In the genomic region with DNA sequence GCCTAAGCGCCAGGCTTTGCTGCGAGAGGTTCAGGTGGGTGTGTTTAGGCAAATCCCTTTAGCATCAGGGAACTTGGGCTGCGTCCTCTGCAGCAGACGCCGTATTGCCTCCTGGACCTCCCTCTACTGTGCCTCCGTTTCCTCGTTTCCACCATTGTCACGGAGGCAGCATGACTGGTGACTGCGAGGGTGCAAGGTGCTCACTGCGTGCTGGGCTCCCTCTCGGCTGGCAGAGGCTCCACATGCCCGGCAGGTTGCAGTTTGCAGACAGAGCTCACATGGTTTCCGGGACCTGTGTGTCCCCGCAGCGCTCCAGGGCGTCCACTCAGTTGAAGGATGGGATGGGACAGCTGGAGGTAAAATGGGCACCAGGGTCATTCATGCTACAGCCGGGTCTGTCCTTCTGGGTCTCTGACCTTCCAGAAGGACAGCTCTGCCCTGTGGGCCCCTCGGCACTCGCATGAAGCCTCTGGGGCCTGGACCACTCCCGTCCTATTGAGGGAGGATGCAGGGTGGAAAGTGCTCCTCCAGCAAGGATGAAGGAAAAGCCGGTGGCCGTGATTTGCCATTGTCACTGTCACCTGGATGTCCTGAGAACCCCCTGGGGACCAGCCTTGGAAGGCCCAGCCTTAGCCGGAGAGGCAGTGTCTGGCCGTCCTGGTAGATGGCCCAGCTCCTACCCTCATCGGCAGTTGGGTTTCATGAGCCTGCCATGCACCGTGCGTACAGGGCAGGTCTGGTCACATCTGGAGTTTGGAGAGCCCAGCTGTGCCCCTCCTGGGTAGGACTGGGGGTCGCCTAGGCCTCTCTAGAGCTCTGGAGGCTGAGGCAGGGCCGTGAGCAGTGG, we compare ENCODE assay signal across 23 cellular contexts.
A peak's percentile ranks its signal among the peaks of the same experiment; 100 is the strongest.
DNase-seq lines count a peak whose midpoint lies in the region; ATAC-seq and TF ChIP-seq lines count a peak whose summit lies in the region.
"Had no signal": no experiment of that assay in that cellular context is flagged by ENCODE, and none has a peak within 500 bp of the region (broad histone marks: within the 10 kb centered on the region; RNA-seq: fewer than 3 reads in every experiment).

No MANE protein-coding gene starts in this region.

- H4K20me1 ChIP-seq in osteoblast (ENCODE audit: insufficient read depth, low read length), result no peaks in the 10 kb centered on the region

- no peak for TF ChIP-seq POLR2A in heart left ventricle (IDR thresholded peaks at IDR 0.05)

- intact Hi-C loops in natural killer cell (cut with micrococcal nuclease) (no loop called here), heart left ventricle (cut with DNase I) (no loop called here)

- peaks cover 10% of the 10 kb centered on the region for H3K9me3 Mint-ChIP-seq in natural killer cell treated with Interleukin-12 subunit alpha and Interleukin-12 subunit beta and Interleukin-15 and Interleukin-18, amount 100 ng/mL, for 72 hours
- H3K9me3 Mint-ChIP-seq in natural killer cell, result peaks cover 0 to 4% of the 10 kb centered on the region in 2 donors
- H3K9me3 Mint-ChIP-seq: immature natural killer cell had no signal

- H2BK12ac ChIP-seq in trophoblast cell (ENCODE audit: low read length), result no peak overlapping the region

- H2AFZ ChIP-seq in osteoblast (ENCODE audit: low read length), result no peak overlapping the region
- H2AFZ ChIP-seq in trophoblast cell (ENCODE audit: insufficient read depth, low read length, poor library complexity), result no peak overlapping the region

- H3K4me1 ChIP-seq in heart left ventricle, result no peaks in the 10 kb centered on the region
- H3K4me1 ChIP-seq in osteoblast (ENCODE audit: insufficient read depth, low read length), result no peaks in the 10 kb centered on the region
- H3K4me1 ChIP-seq in trophoblast cell (ENCODE audit: control insufficient read depth in 1 of 2, insufficient read depth in 2 of 2, low read length in 2 of 2), result no peaks in the 10 kb centered on the region

- H3K36me3 Mint-ChIP-seq in natural killer cell treated with Interleukin-12 subunit alpha and Interleukin-12 subunit beta and Interleukin-15 and Interleukin-18, amount 100 ng/mL, for 72 hours, result no peaks in the 10 kb centered on the region
- no peaks in the 10 kb centered on the region for H3K36me3 Mint-ChIP-seq in natural killer cell
- H3K36me3 Mint-ChIP-seq: brain; immature natural killer cell; stimulated activated naive B cell treated with anti-CD40 and anti-IgM and Interleukin-4, amounts not matched to agents 10 μg/mL and 1 μg/mL and 100 μg/mL, for 72 hours had no signal

- no peak overlapping the region for H3K18ac ChIP-seq in trophoblast cell (ENCODE audit: low read length)

- H3K27ac ChIP-seq in heart left ventricle, result no peak overlapping the region
- no peak overlapping the region for H3K27ac ChIP-seq in osteoblast (ENCODE audit: low read depth, low read length)
- H3K27ac ChIP-seq in trophoblast cell (ENCODE audit: low read depth, low read length), result no peak overlapping the region
- H3K27ac ChIP-seq: C4-2B, neutrophil, RWPE1 had no signal

- H4K8ac ChIP-seq in trophoblast cell (ENCODE audit: low read depth, low read length), result no peak overlapping the region

- no peak for TF ChIP-seq CTCF in natural killer cell (IDR thresholded peaks at IDR 0.05)
- no peak for TF ChIP-seq CTCF in heart left ventricle (IDR thresholded peaks at IDR 0.05)
- no peak for TF ChIP-seq CTCF in osteoblast (IDR thresholded peaks at IDR 0.05; ENCODE audit: extremely low read depth, low read depth, low read length)

- H3K4me3 ChIP-seq in heart left ventricle (no peak overlapping the region), osteoblast (ENCODE audit: insufficient read depth, low read length) (no peak overlapping the region), trophoblast cell (ENCODE audit: low read depth, low read length) (no peak overlapping the region)

- 65 to 91% (median 77%) methylated on average over 22 to 29 of the region's 29 CpGs for WGBS in heart left ventricle, 4 donors
- no CpG with 5 or more reads among the region's 29 CpGs for WGBS in trophoblast cell (ENCODE audit: extremely low coverage, insufficient coverage, insufficient read length)

- peak; percentile 16 for DNase-seq in natural killer cell treated with Interleukin-12 subunit alpha and Interleukin-12 subunit beta and Interleukin-15 and Interleukin-18, amount 100 ng/mL, for 72 hours (ENCODE audit: low spot score)
- DNase-seq in natural killer cell, result no peak
- DNase-seq in heart left ventricle, result peak in 3 of 5 donors; percentile 7 to 51 (median 18)
- DNase-seq in osteoblast (ENCODE audit: insufficient read length, low spot score, missing footprints), result peak; percentile 58
- DNase-seq in activated CD4-positive, alpha-beta T cell treated with anti-CD3 and anti-CD28 coated beads for 48 hours, result no peak
- no peak for DNase-seq in NK-92 treated with Interleukin-12 subunit alpha and Interleukin-12 subunit beta, amount 100 ng/mL, for 24 hours (lab: John Stamatoyannopoulos, UW)
- no peak for DNase-seq in foreskin melanocyte
- DNase-seq in trophoblast cell, result no peak
- DNase-seq: activated CD4-positive, alpha-beta T cell treated with anti-CD3 and anti-CD28 coated beads, Interleukin-2, amount 50 U/mL, for 48 hours; effector CD8-positive, alpha-beta T cell; erythroblast; hippocampal formation; immature natural killer cell; Kasumi-1; NCI-H748 treated with DMSO at 0.1 percent for 48 hours; stimulated activated CD4-positive, alpha-beta T cell treated with anti-CD3 and anti-CD28 coated beads, Interleukin-4, amount 100 ng/mL, for 24 hours; stimulated activated naive B cell treated with anti-CD40 and anti-IgM and Interleukin-4, amounts not matched to agents 10 μg/mL and 1 μg/mL and 100 μg/mL, for 72 hours had no signal

- H3K4me1 Mint-ChIP-seq in natural killer cell treated with Interleukin-12 subunit alpha and Interleukin-12 subunit beta and Interleukin-15 and Interleukin-18, amount 100 ng/mL, for 72 hours (ENCODE audit: low read depth in 2 of 2), result peaks cover 0 to 5% of the 10 kb centered on the region in 2 donors
- no peaks in the 10 kb centered on the region for H3K4me1 Mint-ChIP-seq in natural killer cell
- H3K4me1 Mint-ChIP-seq: immature natural killer cell; stimulated activated naive B cell treated with anti-CD40 and anti-IgM and Interleukin-4, amounts not matched to agents 10 μg/mL and 1 μg/mL and 100 μg/mL, for 72 hours had no signal

- H3K4me2 ChIP-seq in osteoblast (ENCODE audit: insufficient read depth, low read length) (no peak overlapping the region), trophoblast cell (ENCODE audit: low read length) (no peak overlapping the region)

- no peaks in the 10 kb centered on the region for H3K79me1 ChIP-seq in trophoblast cell (ENCODE audit: low read length)

- H3K27me3 Mint-ChIP-seq in natural killer cell treated with Interleukin-12 subunit alpha and Interleukin-12 subunit beta and Interleukin-15 and Interleukin-18, amount 100 ng/mL, for 72 hours, result no peaks in the 10 kb centered on the region
- no peaks in the 10 kb centered on the region for H3K27me3 Mint-ChIP-seq in natural killer cell (ENCODE audit: low read depth in 2 of 2)

- no peak overlapping the region for H3K27ac Mint-ChIP-seq in natural killer cell treated with Interleukin-12 subunit alpha and Interleukin-12 subunit beta and Interleukin-15 and Interleukin-18, amount 100 ng/mL, for 72 hours
- H3K27ac Mint-ChIP-seq in natural killer cell, result no peak overlapping the region
- H3K27ac Mint-ChIP-seq: activated T-helper 2 cell treated with anti-CD3 and anti-CD28 coated beads, Interferon-gamma antibody, Interleukin-2, Interleukin-4, amounts not matched to agents 10 μg/mL and 5 μg/mL and 100 μg/mL, durations not matched to agents 14 hours and 24 hours and 36 hours; immature natural killer cell; stimulated activated naive B cell treated with anti-CD40 and anti-IgM and Interleukin-4, amounts not matched to agents 10 μg/mL and 1 μg/mL and 100 μg/mL, for 72 hours had no signal

- no peak overlapping the region for H4K12ac ChIP-seq in trophoblast cell (ENCODE audit: low read depth, low read length)

- no peak overlapping the region for H3K9ac ChIP-seq in trophoblast cell (ENCODE audit: low read length)

- no peak overlapping the region for H3K23ac ChIP-seq in trophoblast cell (ENCODE audit: low read length)

- no peak overlapping the region for H3K14ac ChIP-seq in trophoblast cell (ENCODE audit: low read length)

- no peak overlapping the region for H2AK5ac ChIP-seq in trophoblast cell (ENCODE audit: low read length)

- H2BK120ac ChIP-seq in trophoblast cell (ENCODE audit: insufficient read depth, low read length, poor library complexity), result no peak overlapping the region

- H3K4ac ChIP-seq in trophoblast cell (ENCODE audit: low read depth, low read length), result no peak overlapping the region

- H3K36me3 ChIP-seq in heart left ventricle, result no peaks in the 10 kb centered on the region
- H3K36me3 ChIP-seq in osteoblast (ENCODE audit: insufficient read depth, low read length), result no peaks in the 10 kb centered on the region
- H3K36me3 ChIP-seq in trophoblast cell (ENCODE audit: control insufficient read depth in 1 of 2, insufficient read depth in 2 of 2, low read length in 2 of 2), result no peaks in the 10 kb centered on the region
- H3K36me3 ChIP-seq: neutrophil had no signal

- no peak for ATAC-seq in natural killer cell treated with Interleukin-12 subunit alpha and Interleukin-12 subunit beta and Interleukin-15 and Interleukin-18, amount 100 ng/mL, for 72 hours
- no peak for ATAC-seq in natural killer cell
- no peak for ATAC-seq in heart left ventricle
- ATAC-seq: HCT116; stimulated activated naive B cell treated with anti-CD40 and anti-IgM and Interleukin-4, amounts not matched to agents 10 μg/mL and 1 μg/mL and 100 μg/mL, for 72 hours had no signal

- H2BK5ac ChIP-seq in trophoblast cell (ENCODE audit: low read depth, low read length, poor library complexity), result no peak overlapping the region

- H4K91ac ChIP-seq in trophoblast cell (ENCODE audit: low read depth, low read length), result no peak overlapping the region

- H3K27me3 ChIP-seq in heart left ventricle, result no peaks in the 10 kb centered on the region
- no peaks in the 10 kb centered on the region for H3K27me3 ChIP-seq in osteoblast (ENCODE audit: insufficient read depth, low read length)
- H3K27me3 ChIP-seq in trophoblast cell (ENCODE audit: insufficient read depth, low read length), result no peaks in the 10 kb centered on the region
- H3K27me3 ChIP-seq: neutrophil had no signal

- no peak overlapping the region for H3K4me3 Mint-ChIP-seq in natural killer cell treated with Interleukin-12 subunit alpha and Interleukin-12 subunit beta and Interleukin-15 and Interleukin-18, amount 100 ng/mL, for 72 hours
- no peak overlapping the region for H3K4me3 Mint-ChIP-seq in natural killer cell
- H3K4me3 Mint-ChIP-seq: brain; immature natural killer cell; stimulated activated naive B cell treated with anti-CD40 and anti-IgM and Interleukin-4, amounts not matched to agents 10 μg/mL and 1 μg/mL and 100 μg/mL, for 72 hours had no signal

- H3K79me2 ChIP-seq in osteoblast (ENCODE audit: insufficient read depth, low read length) (no peaks in the 10 kb centered on the region), trophoblast cell (ENCODE audit: control insufficient read depth, insufficient read depth, low read length, poor library complexity) (no peaks in the 10 kb centered on the region)

- H3K9me3 ChIP-seq in heart left ventricle (no peaks in the 10 kb centered on the region), osteoblast (ENCODE audit: low read depth, low read length) (no peaks in the 10 kb centered on the region), trophoblast cell (ENCODE audit: insufficient read depth, low read depth, low read length) (peaks cover 11% of the 10 kb centered on the region)
- H3K9me3 ChIP-seq: neutrophil had no signal

Comparison
In these comparisons a context has a peak if more than half of its experiments do, and no peak if none do; other contexts are left out.
1. DNase-seq: peak in natural killer cell treated with Interleukin-12 subunit alpha and Interleukin-12 subunit beta and Interleukin-15 and Interleukin-18, amount 100 ng/mL, for 72 hours (single experiment), heart left ventricle (3 of 5) and osteoblast (single experiment); none in natural killer cell (single experiment), activated CD4-positive, alpha-beta T cell treated with anti-CD3 and anti-CD28 coated beads for 48 hours (single experiment), NK-92 treated with Interleukin-12 subunit alpha and Interleukin-12 subunit beta, amount 100 ng/mL, for 24 hours (single experiment), foreskin melanocyte (single experiment) and trophoblast cell (0 of 2).